In genomic region chr1:25245809-25246599, GRCh38 we compare ENCODE assay signal across 8 cellular contexts. TPM values are rescaled to one million over a fixed set of nuclear protein-coding genes. Genes with fewer than 3 reads are reported as not detected.
DNase-seq lines count a peak whose midpoint lies in the region; ATAC-seq and TF ChIP-seq lines count a peak whose summit lies in the region.

No MANE protein-coding gene starts in this region.

- H3K4me1 ChIP-seq in colonic mucosa (peaks cover 15% of the 10 kb centered on the region), aorta (ENCODE audit: control insufficient read depth in 1 of 2, insufficient read depth in 2 of 2, low read length in 2 of 2) (no peaks in the 10 kb centered on the region)

- intact Hi-C loops in colonic mucosa (cut with DNase I): no loop called here
- intact Hi-C loops in aorta (cut with DNase I): loop anchor here in 1 of 2 donors (2.0 to 5.0 kb wide), 2 partner anchors 93 to 571 kb away; partner anchors contain the start of genes MTFR1L and TMEM50A

- H3K27ac Mint-ChIP-seq in memory B cell: peak overlapping the region; percentile 100

- no peaks in the 10 kb centered on the region for H3K27me3 ChIP-seq in colonic mucosa
- no peaks in the 10 kb centered on the region for H3K27me3 ChIP-seq in aorta (ENCODE audit: control insufficient read depth in 1 of 2, insufficient read depth in 2 of 2, low read length in 1 of 2)

- H3K9me3 ChIP-seq in colonic mucosa: no peaks in the 10 kb centered on the region
- no peaks in the 10 kb centered on the region for H3K9me3 ChIP-seq in aorta (ENCODE audit: control insufficient read depth, low read length)

- ATAC-seq in memory B cell (ENCODE audit: low read depth) (no peak), aorta (ENCODE audit: low FRiP score) (peak; percentile 13)

- peak overlapping the region; percentile 99 to 100 for H3K9ac ChIP-seq in colonic mucosa (ENCODE audit: low read depth in 2 of 2, low read length in 2 of 2)

- peak overlapping the region; percentile 99 for H3K27ac ChIP-seq in colonic mucosa
- peak overlapping the region in 1 of 2 donors; percentile 86 for H3K27ac ChIP-seq in aorta (ENCODE audit: low read depth in 1 of 2, low read length in 2 of 2)

- DNase-seq in NCI-H510A treated with DMSO at 0.1 percent for 48 hours (lab: John Stamatoyannopoulos, UW) (peak; percentile 12), NCI-H510A (lab: John Stamatoyannopoulos, UW) (no peak), NCI-H82 (lab: John Stamatoyannopoulos, UW) (peak; percentile 70), colonic mucosa (peak; percentile 36), memory B cell (ENCODE audit: low spot score in 2 of 2) (no peak), aorta (no peak), DMS153 treated with DMSO at 0.1 percent for 48 hours (lab: John Stamatoyannopoulos, UW; ENCODE audit: unreplicated experiment) (no peak)
- DNase-seq in stimulated activated CD4-positive, alpha-beta T cell treated with anti-CD3 and anti-CD28 coated beads, Interleukin-4, amount 100 ng/mL, for 1 hour: no peak

- H3K4me3 ChIP-seq in colonic mucosa (peak overlapping the region; percentile 90), aorta (ENCODE audit: low read length in 2 of 2) (peak overlapping the region; percentile 21 to 74)

- no peaks in the 10 kb centered on the region for H3K27me3 Mint-ChIP-seq in memory B cell

- peaks cover 15% of the 10 kb centered on the region for H3K36me3 ChIP-seq in colonic mucosa
- H3K36me3 ChIP-seq in aorta (ENCODE audit: control insufficient read depth in 1 of 2, insufficient read depth in 2 of 2, low read length in 1 of 2): peaks cover 0 to 3% of the 10 kb centered on the region in 2 donors

- peak overlapping the region; percentile 97 for H3K4me3 Mint-ChIP-seq in memory B cell

- 21 to 23% methylated on average over 30 of the region's 30 CpGs for whole genome bisulfite sequencing in aorta, 2 donors

- H3K4me1 Mint-ChIP-seq in memory B cell: peaks cover 16% of the 10 kb centered on the region

- peaks cover 16% of the 10 kb centered on the region for H3K36me3 Mint-ChIP-seq in memory B cell

- no peak for TF ChIP-seq CTCF in colonic mucosa (IDR thresholded peaks at IDR 0.05)

- H3K9me3 Mint-ChIP-seq in memory B cell: no peaks in the 10 kb centered on the region

RNA-seq across cellular contexts. Expression of gene RSRP1, which starts 1.2 kb away (rescaled TPM):
- 100 to 1,000 TPM; 129 to 137 TPM for total RNA-seq in colonic mucosa
- total RNA-seq in aorta: 100 to 1,000 TPM; 103 to 172 TPM
- polyA plus RNA-seq in aorta: 100 to 1,000 TPM in 1 of 2 donors, 10 to 100 TPM in 1; 60.1 to 217 TPM

RNA-seq across cellular contexts. Expression of gene SYF2, which starts 13.7 kb away (rescaled TPM):
- total RNA-seq in colonic mucosa: 10 to 100 TPM; 38.8 to 60.8 TPM
- total RNA-seq in aorta: 10 to 100 TPM; 43.0 to 46.1 TPM
- 100 to 1,000 TPM; 103 to 142 TPM for polyA plus RNA-seq in aorta

RNA-seq across cellular contexts. Expression of gene RHD, which starts 26.3 kb away (rescaled TPM):
- total RNA-seq in colonic mucosa (under 1 TPM in 1 of 2 donors, not detected in 1; 0.10 TPM), aorta (not detected)
- polyA plus RNA-seq in aorta: not detected

Comparison
In these comparisons a context has a peak if more than half of its experiments do, and no peak if none do; other contexts are left out.
1. DNase-seq: peak in NCI-H510A treated with DMSO at 0.1 percent for 48 hours (single experiment), NCI-H82 (single experiment) and colonic mucosa (single experiment); none in NCI-H510A (single experiment), memory B cell (0 of 2), aorta (0 of 2), stimulated activated CD4-positive, alpha-beta T cell treated with anti-CD3 and anti-CD28 coated beads, Interleukin-4, amount 100 ng/mL, for 1 hour (single experiment) and DMS153 treated with DMSO at 0.1 percent for 48 hours (single experiment).